In the genomic region with DNA sequence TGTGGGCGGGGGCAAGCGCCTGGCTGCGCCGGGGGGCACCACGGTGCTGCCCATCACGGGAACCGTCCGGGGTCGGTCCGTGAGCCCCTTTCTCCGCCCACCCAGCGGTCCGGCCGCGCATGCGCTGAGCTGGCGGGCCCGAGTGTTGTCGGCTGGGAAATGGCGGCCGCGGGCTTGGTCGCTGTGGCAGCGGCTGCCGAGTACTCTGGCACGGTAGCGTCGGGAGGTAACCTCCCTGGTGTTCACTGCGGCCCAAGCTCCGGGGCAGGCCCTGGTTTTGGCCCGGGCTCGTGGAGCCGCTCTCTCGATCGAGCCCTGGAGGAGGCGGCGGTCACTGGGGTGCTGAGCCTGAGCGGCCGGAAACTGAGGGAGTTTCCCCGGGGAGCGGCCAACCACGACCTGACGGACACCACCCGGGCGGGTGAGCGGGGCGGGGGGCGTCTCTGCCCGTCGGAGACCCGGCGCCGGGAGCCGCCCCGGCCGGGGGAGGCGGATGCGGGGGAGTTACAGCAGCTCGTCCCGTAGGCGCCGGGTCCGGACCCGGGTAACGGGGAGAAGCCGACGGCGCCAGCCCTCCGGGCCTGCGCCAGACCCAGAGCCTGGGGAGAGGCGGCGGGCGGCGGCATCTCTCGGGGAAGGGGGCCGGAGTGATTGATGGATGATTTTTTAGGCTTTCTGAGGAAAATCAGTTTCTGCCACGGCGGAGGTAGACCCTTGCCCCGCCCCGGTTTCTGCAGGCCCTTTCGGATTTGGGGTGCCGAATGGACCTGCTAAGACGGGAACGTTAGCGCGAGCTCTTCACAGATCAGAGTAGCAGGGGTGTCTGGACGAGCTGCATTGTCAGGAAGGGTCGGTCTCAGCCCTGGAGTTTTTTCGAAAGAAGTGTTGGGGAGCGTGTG, we compare ENCODE assay signal across 1 cellular context.
A peak's percentile ranks its signal among the peaks of the same experiment; 100 is the strongest.
TF ChIP-seq lines count a peak whose summit lies in the region.

Gene LRCH3, plus strand, starts transcription at position 135 of the 899 bp plus-strand sequence. Its CDS starts 25 bp downstream, at position 160.

TF ChIP-seq in K562, 482 proteins besides CTCF, POLR2A, EP300 and RAD21 (continued from another document and continues in another):
- TF ChIP-seq, protein P1, sequence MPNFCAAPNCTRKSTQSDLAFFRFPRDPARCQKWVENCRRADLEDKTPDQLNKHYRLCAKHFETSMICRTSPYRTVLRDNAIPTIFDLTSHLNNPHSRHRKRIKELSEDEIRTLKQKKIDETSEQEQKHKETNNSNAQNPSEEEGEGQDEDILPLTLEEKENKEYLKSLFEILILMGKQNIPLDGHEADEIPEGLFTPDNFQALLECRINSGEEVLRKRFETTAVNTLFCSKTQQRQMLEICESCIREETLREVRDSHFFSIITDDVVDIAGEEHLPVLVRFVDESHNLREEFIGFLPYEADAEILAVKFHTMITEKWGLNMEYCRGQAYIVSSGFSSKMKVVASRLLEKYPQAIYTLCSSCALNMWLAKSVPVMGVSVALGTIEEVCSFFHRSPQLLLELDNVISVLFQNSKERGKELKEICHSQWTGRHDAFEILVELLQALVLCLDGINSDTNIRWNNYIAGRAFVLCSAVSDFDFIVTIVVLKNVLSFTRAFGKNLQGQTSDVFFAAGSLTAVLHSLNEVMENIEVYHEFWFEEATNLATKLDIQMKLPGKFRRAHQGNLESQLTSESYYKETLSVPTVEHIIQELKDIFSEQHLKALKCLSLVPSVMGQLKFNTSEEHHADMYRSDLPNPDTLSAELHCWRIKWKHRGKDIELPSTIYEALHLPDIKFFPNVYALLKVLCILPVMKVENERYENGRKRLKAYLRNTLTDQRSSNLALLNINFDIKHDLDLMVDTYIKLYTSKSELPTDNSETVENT (CRISPR knock-in tag; IDR thresholded peaks at IDR 0.05): peak; percentile 92; the same call in 1 of the 2 replicates
- no peak for TF ChIP-seq BCLAF1 (IDR thresholded peaks at IDR 0.05; ENCODE audit: borderline replicate concordance in 1 of 2, control insufficient read depth in 1 of 2, low read depth in 2 of 2, low read length in 1 of 2)
- TF ChIP-seq SUPT5H (IDR thresholded peaks at IDR 0.05): peak; percentile 98
- no peak for TF ChIP-seq PRPF4 (IDR thresholded peaks at IDR 0.05; ENCODE audit: insufficient read depth, low read depth, low read length, poor library complexity, severe bottlenecking)
- peak; percentile 75; the same call in 1 of the 2 replicates for TF ChIP-seq ETV5 (CRISPR knock-in tag; IDR thresholded peaks at IDR 0.05; ENCODE audit: low read depth)
- TF ChIP-seq IRF1 (CRISPR knock-in tag; IDR thresholded peaks at IDR 0.05; ENCODE audit: borderline replicate concordance): no peak
- TF ChIP-seq ETS2 (tag; IDR thresholded peaks at IDR 0.05; ENCODE audit: borderline replicate concordance, poor library complexity, severe bottlenecking): no peak
- peak; percentile 97 to 98 for TF ChIP-seq UBTF (IDR thresholded peaks at IDR 0.05; ENCODE audit: borderline replicate concordance in 1 of 2, low read depth in 2 of 2, low read length in 2 of 2)
- TF ChIP-seq ZBED1 (IDR thresholded peaks at IDR 0.05): no peak
- no peak; the same call in 1 of the 2 replicates for TF ChIP-seq ZNF263 (CRISPR knock-in tag; IDR thresholded peaks at IDR 0.05; ENCODE audit: borderline replicate concordance)
- TF ChIP-seq CGGBP1 (CRISPR knock-in tag; IDR thresholded peaks at IDR 0.05): peak; percentile 6; the same call in 1 of the 2 replicates
- TF ChIP-seq, protein P2, sequence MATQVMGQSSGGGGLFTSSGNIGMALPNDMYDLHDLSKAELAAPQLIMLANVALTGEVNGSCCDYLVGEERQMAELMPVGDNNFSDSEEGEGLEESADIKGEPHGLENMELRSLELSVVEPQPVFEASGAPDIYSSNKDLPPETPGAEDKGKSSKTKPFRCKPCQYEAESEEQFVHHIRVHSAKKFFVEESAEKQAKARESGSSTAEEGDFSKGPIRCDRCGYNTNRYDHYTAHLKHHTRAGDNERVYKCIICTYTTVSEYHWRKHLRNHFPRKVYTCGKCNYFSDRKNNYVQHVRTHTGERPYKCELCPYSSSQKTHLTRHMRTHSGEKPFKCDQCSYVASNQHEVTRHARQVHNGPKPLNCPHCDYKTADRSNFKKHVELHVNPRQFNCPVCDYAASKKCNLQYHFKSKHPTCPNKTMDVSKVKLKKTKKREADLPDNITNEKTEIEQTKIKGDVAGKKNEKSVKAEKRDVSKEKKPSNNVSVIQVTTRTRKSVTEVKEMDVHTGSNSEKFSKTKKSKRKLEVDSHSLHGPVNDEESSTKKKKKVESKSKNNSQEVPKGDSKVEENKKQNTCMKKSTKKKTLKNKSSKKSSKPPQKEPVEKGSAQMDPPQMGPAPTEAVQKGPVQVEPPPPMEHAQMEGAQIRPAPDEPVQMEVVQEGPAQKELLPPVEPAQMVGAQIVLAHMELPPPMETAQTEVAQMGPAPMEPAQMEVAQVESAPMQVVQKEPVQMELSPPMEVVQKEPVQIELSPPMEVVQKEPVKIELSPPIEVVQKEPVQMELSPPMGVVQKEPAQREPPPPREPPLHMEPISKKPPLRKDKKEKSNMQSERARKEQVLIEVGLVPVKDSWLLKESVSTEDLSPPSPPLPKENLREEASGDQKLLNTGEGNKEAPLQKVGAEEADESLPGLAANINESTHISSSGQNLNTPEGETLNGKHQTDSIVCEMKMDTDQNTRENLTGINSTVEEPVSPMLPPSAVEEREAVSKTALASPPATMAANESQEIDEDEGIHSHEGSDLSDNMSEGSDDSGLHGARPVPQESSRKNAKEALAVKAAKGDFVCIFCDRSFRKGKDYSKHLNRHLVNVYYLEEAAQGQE (CRISPR knock-in tag; IDR thresholded peaks at IDR 0.05; ENCODE audit: low read depth): peak; percentile 60; the same call in 1 of the 2 replicates
- TF ChIP-seq MLLT1 (IDR thresholded peaks at IDR 0.05): peak in 1 of 2 experiments; percentile 23; a peak in 1 of 4 replicates
- 0 out of 2 replicates have a peak, but pooled peaks have one; percentile 12 for TF ChIP-seq PREB (CRISPR knock-in tag; IDR thresholded peaks at IDR 0.05)
- no peak; the same call in 1 of the 2 replicates for TF ChIP-seq TGIF2 (CRISPR knock-in tag; IDR thresholded peaks at IDR 0.05)
- peak; percentile 97 for TF ChIP-seq POLR2B (IDR thresholded peaks at IDR 0.05; ENCODE audit: low read depth, partially characterized antibody)
- peak; percentile 99 for TF ChIP-seq RBFOX2 (IDR thresholded peaks at IDR 0.05; ENCODE audit: low read depth, low read length)
- TF ChIP-seq, protein P3, sequence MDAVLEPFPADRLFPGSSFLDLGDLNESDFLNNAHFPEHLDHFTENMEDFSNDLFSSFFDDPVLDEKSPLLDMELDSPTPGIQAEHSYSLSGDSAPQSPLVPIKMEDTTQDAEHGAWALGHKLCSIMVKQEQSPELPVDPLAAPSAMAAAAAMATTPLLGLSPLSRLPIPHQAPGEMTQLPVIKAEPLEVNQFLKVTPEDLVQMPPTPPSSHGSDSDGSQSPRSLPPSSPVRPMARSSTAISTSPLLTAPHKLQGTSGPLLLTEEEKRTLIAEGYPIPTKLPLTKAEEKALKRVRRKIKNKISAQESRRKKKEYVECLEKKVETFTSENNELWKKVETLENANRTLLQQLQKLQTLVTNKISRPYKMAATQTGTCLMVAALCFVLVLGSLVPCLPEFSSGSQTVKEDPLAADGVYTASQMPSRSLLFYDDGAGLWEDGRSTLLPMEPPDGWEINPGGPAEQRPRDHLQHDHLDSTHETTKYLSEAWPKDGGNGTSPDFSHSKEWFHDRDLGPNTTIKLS (IDR thresholded peaks at IDR 0.05; ENCODE audit: borderline replicate concordance, low read depth): peak; percentile 45; the same call in 1 of the 2 replicates
- no peak for TF ChIP-seq KLF13 (tag; IDR thresholded peaks at IDR 0.05; ENCODE audit: borderline replicate concordance, low read depth)
- TF ChIP-seq, protein P4, sequence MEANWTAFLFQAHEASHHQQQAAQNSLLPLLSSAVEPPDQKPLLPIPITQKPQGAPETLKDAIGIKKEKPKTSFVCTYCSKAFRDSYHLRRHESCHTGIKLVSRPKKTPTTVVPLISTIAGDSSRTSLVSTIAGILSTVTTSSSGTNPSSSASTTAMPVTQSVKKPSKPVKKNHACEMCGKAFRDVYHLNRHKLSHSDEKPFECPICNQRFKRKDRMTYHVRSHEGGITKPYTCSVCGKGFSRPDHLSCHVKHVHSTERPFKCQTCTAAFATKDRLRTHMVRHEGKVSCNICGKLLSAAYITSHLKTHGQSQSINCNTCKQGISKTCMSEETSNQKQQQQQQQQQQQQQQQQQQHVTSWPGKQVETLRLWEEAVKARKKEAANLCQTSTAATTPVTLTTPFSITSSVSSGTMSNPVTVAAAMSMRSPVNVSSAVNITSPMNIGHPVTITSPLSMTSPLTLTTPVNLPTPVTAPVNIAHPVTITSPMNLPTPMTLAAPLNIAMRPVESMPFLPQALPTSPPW (CRISPR knock-in tag; IDR thresholded peaks at IDR 0.05): peak; percentile 91
- peak; percentile 84 for TF ChIP-seq CHD1 (IDR thresholded peaks at IDR 0.05; ENCODE audit: low read length)
- TF ChIP-seq ZNF23 (CRISPR knock-in tag; IDR thresholded peaks at IDR 0.05): no peak
- TF ChIP-seq HDAC1 (IDR thresholded peaks at IDR 0.05): 0 out of 4 replicates have a peak, but pooled peaks of 1 of the 2 experiments have one; percentile 53
- no peak for TF ChIP-seq PPARD (CRISPR knock-in tag; IDR thresholded peaks at IDR 0.05)
- no peak for TF ChIP-seq NCOA4 (IDR thresholded peaks at IDR 0.05; ENCODE audit: partially characterized antibody)
- peak; percentile 63 for TF ChIP-seq ATF6 (CRISPR knock-in tag; IDR thresholded peaks at IDR 0.05)
